9 cellular contexts compared by ENCODE assay signal in genomic region chr4:56995525-56995924, GRCh38. TPM values are rescaled to one million over a fixed set of nuclear protein-coding genes. Genes with fewer than 3 reads are reported as not detected.
DNase-seq lines count a peak whose midpoint lies in the region; ATAC-seq and TF ChIP-seq lines count a peak whose summit lies in the region.
"Had no signal": no experiment of that assay in that cellular context is flagged by ENCODE, and none has a peak within 500 bp of the region (broad histone marks: within the 10 kb centered on the region; RNA-seq: fewer than 3 reads in every experiment).

No MANE protein-coding gene starts in this region.

- H3K9me3 ChIP-seq in MG63: no peaks in the 10 kb centered on the region

- no peak overlapping the region for H3K4me3 ChIP-seq in MG63

- peaks cover 49% of the 10 kb centered on the region for H3K36me3 ChIP-seq in MG63

- no peak for TF ChIP-seq CTCF in foreskin keratinocyte (conservative IDR thresholded peaks at IDR 0.05)

- H3K27ac ChIP-seq in caudate nucleus (ENCODE audit: low read depth, low read length) (peak overlapping the region; percentile 45), foreskin keratinocyte (no peak overlapping the region)

- no peaks in the 10 kb centered on the region for H3K27me3 ChIP-seq in MG63
- no peaks in the 10 kb centered on the region for H3K27me3 ChIP-seq in foreskin keratinocyte

- H3K4me1 ChIP-seq in foreskin keratinocyte: no peaks in the 10 kb centered on the region

- DNase-seq in MG63: peak; percentile 84
- DNase-seq in caudate nucleus (lab: John Stamatoyannopoulos, UW): peak in 58 of 61 donors; percentile 1 to 85 (median 46)
- DNase-seq in inferior parietal cortex (ENCODE audit: extremely low spot score): peak; percentile 89
- DNase-seq in stromal cell of bone marrow (ENCODE audit: low read depth): peak; percentile 93
- DNase-seq in foreskin keratinocyte: no peak
- DNase-seq in NOMO-1 treated with dmso at 0.1 percent for 144 hours (lab: John Stamatoyannopoulos, UW; ENCODE audit: unreplicated experiment): no peak
- DNase-seq: activated naive CD8-positive, alpha-beta T cell treated with anti-CD3 and anti-CD28 coated beads for 36 hours had no signal

- ATAC-seq in GM18909 (IDR thresholded peaks at IDR 0.05; ENCODE audit: poor library complexity, unreplicated experiment) (no peak), foreskin keratinocyte (no peak), HG02642 (IDR thresholded peaks at IDR 0.05; ENCODE audit: poor library complexity, unreplicated experiment) (no peak)

RNA-seq across cellular contexts. Expression of gene POLR2B, which starts 16.8 kb away (rescaled TPM):
- 87.9 and 103 TPM in 2 replicates for total RNA-seq in MG63 (2014; rRNA removed; shearing (Covaris generic); ENCODE audit: low replicate concordance)
- 86.0 and 92.4 TPM in 2 replicates for total RNA-seq in foreskin keratinocyte
- polyA plus RNA-seq in foreskin keratinocyte: 35.8 and 43.1 TPM in 2 replicates

RNA-seq across cellular contexts. Expression of gene NOA1, which starts 18.1 kb away (rescaled TPM):
- 7.0 and 7.4 TPM in 2 replicates for total RNA-seq in MG63 (2014; rRNA removed; shearing (Covaris generic); ENCODE audit: low replicate concordance)
- 16.5 and 16.9 TPM in 2 replicates for total RNA-seq in foreskin keratinocyte
- polyA plus RNA-seq in foreskin keratinocyte: 10.2 and 11.5 TPM in 2 replicates

Comparison
In these comparisons a context has a peak if more than half of its experiments do, and no peak if none do; other contexts are left out.
1. DNase-seq: peak in MG63 (single experiment), caudate nucleus (58 of 61), inferior parietal cortex (single experiment) and stromal cell of bone marrow (single experiment); none in foreskin keratinocyte (0 of 2) and NOMO-1 treated with dmso at 0.1 percent for 144 hours (single experiment).